In genomic region chr7:142812437-142813215, GRCh38 we compare ENCODE assay signal across 16 cellular contexts. TPM values are rescaled to one million over a fixed set of nuclear protein-coding genes. Genes with fewer than 3 reads are reported as not detected.
DNase-seq lines count a peak whose midpoint lies in the region; ATAC-seq and TF ChIP-seq lines count a peak whose summit lies in the region.
"Had no signal": no experiment of that assay in that cellular context is flagged by ENCODE, and none has a peak within 500 bp of the region (broad histone marks: within the 10 kb centered on the region; RNA-seq: fewer than 3 reads in every experiment).

No MANE protein-coding gene starts in this region.

- TF ChIP-seq CTCF in upper lobe of right lung (IDR thresholded peaks at IDR 0.05): no peak

- no peak for ATAC-seq in activated naive CD4-positive, alpha-beta T cell treated with anti-CD3 and anti-CD28 coated beads, Interleukin-2, amount 50 U/mL, for 72 hours
- ATAC-seq in upper lobe of right lung: no peak
- ATAC-seq: gastroesophageal sphincter, lower lobe of right lung, psoas muscle had no signal

- no peak overlapping the region for H3K4me3 ChIP-seq in skeletal muscle satellite cell (ENCODE audit: low read length)
- H3K4me3 ChIP-seq in upper lobe of right lung: no peak overlapping the region
- H3K4me3 ChIP-seq: gastroesophageal sphincter, lower lobe of right lung, psoas muscle had no signal

- H3K36me3 Mint-ChIP-seq in activated CD4-positive, alpha-beta T cell treated with anti-CD3 and anti-CD28 coated beads, Interleukin-2, amount 10 ng/mL, durations not matched to agents 24 days and 14 days (ENCODE audit: low read depth): peaks cover 2% of the 10 kb centered on the region
- H3K36me3 Mint-ChIP-seq in activated naive CD4-positive, alpha-beta T cell treated with anti-CD3 and anti-CD28 coated beads, Interleukin-2, amount 50 U/mL, for 72 hours: no peaks in the 10 kb centered on the region

- H3K9me3 Mint-ChIP-seq in activated CD4-positive, alpha-beta T cell treated with anti-CD3 and anti-CD28 coated beads, Interleukin-2, amount 10 ng/mL, durations not matched to agents 24 days and 14 days: no peaks in the 10 kb centered on the region
- H3K9me3 Mint-ChIP-seq in activated naive CD4-positive, alpha-beta T cell treated with anti-CD3 and anti-CD28 coated beads, Interleukin-2, amount 50 U/mL, for 72 hours: no peaks in the 10 kb centered on the region
- H3K9me3 Mint-ChIP-seq: dendritic cell treated with granulocyte-macrophage colony-stimulating factor and Interleukin-4, amounts not matched to agents 40 ng/mL and 50 ng/mL, for 4 days had no signal

- H3K36me3 ChIP-seq in skeletal muscle satellite cell (ENCODE audit: insufficient read depth, low read length) (no peaks in the 10 kb centered on the region), upper lobe of right lung (no peaks in the 10 kb centered on the region)
- H3K36me3 ChIP-seq: gastroesophageal sphincter, lower lobe of right lung had no signal

- H3K27ac ChIP-seq in upper lobe of right lung: no peak overlapping the region
- H3K27ac ChIP-seq: gastroesophageal sphincter, lower lobe of right lung, psoas muscle had no signal

- H3K27me3 ChIP-seq in skeletal muscle satellite cell (ENCODE audit: control insufficient read depth, insufficient read depth, low read length): peaks cover 46% of the 10 kb centered on the region
- H3K27me3 ChIP-seq in upper lobe of right lung: peaks cover 19% of the 10 kb centered on the region

- peaks cover 5% of the 10 kb centered on the region for H3K27me3 Mint-ChIP-seq in activated CD4-positive, alpha-beta T cell treated with anti-CD3 and anti-CD28 coated beads, Interleukin-2, amount 10 ng/mL, durations not matched to agents 24 days and 14 days

- peaks cover 67% of the 10 kb centered on the region for H3K4me1 Mint-ChIP-seq in activated CD4-positive, alpha-beta T cell treated with anti-CD3 and anti-CD28 coated beads, Interleukin-2, amount 10 ng/mL, durations not matched to agents 24 days and 14 days

- H3K4me3 Mint-ChIP-seq in activated CD4-positive, alpha-beta T cell treated with anti-CD3 and anti-CD28 coated beads, Interleukin-2, amount 10 ng/mL, durations not matched to agents 24 days and 14 days: peak overlapping the region; percentile 55
- H3K4me3 Mint-ChIP-seq: dendritic cell treated with granulocyte-macrophage colony-stimulating factor and Interleukin-4, amounts not matched to agents 40 ng/mL and 50 ng/mL, for 4 days had no signal

- no peaks in the 10 kb centered on the region for H3K9me3 ChIP-seq in skeletal muscle satellite cell (replicated peaks; ENCODE audit: low read length)
- no peaks in the 10 kb centered on the region for H3K9me3 ChIP-seq in upper lobe of right lung
- H3K9me3 ChIP-seq: gastroesophageal sphincter, lower lobe of right lung, psoas muscle had no signal

- H3K4me2 ChIP-seq in skeletal muscle satellite cell (ENCODE audit: low read length): peak overlapping the region; percentile 45

- H3K4me1 ChIP-seq in skeletal muscle satellite cell (ENCODE audit: control insufficient read depth, insufficient read depth, low read length) (peaks cover 36% of the 10 kb centered on the region), upper lobe of right lung (no peaks in the 10 kb centered on the region)
- H3K4me1 ChIP-seq: gastroesophageal sphincter, lower lobe of right lung, psoas muscle had no signal

- peak; percentile 74 for DNase-seq in activated CD4-positive, alpha-beta T cell treated with anti-CD3 and anti-CD28 coated beads, Interleukin-2, amount 10 ng/mL, durations not matched to agents 24 days and 14 days
- no peak for DNase-seq in activated CD4-positive, alpha-beta T cell treated with anti-CD3 and anti-CD28 coated beads, Interleukin-2, amount 50 U/mL, for 48 hours
- DNase-seq in M059J (ENCODE audit: low read depth): peak; percentile 19
- DNase-seq in activated naive CD4-positive, alpha-beta T cell treated with anti-CD3 and anti-CD28 coated beads, Interleukin-2, amount 50 U/mL, for 72 hours (ENCODE audit: low spot score in 2 of 2): no peak
- DNase-seq in T-helper 9 cell: no peak
- no peak for DNase-seq in upper lobe of right lung
- DNase-seq in superior temporal gyrus (ENCODE audit: extremely low spot score): no peak
- DNase-seq: activated effector memory CD4-positive, alpha-beta T cell treated with anti-CD3 and anti-CD28 coated beads, Interleukin-2, amount 50 U/mL, for 16 hours; lower lobe of right lung; NCI-H748 treated with DMSO at 0.1 percent for 48 hours; psoas muscle had no signal

- H3K9ac ChIP-seq in skeletal muscle satellite cell (ENCODE audit: low read depth, low read length): no peak overlapping the region

- H3K27ac Mint-ChIP-seq in activated CD4-positive, alpha-beta T cell treated with anti-CD3 and anti-CD28 coated beads, Interleukin-2, amount 10 ng/mL, durations not matched to agents 24 days and 14 days: peak overlapping the region; percentile 59
- H3K27ac Mint-ChIP-seq in activated naive CD4-positive, alpha-beta T cell treated with anti-CD3 and anti-CD28 coated beads, Interleukin-2, amount 50 U/mL, for 72 hours: peak overlapping the region; percentile 72 to 100
- H3K27ac Mint-ChIP-seq: dendritic cell treated with granulocyte-macrophage colony-stimulating factor and Interleukin-4, amounts not matched to agents 40 ng/mL and 50 ng/mL, for 4 days had no signal

- intact Hi-C loops in activated CD4-positive, alpha-beta T cell treated with anti-CD3 and anti-CD28 coated beads, Interleukin-2, amount 10 ng/mL, durations not matched to agents 24 days and 14 days (cut with micrococcal nuclease): loop anchor here (2.0 to 5.0 kb wide), 2 partner anchors 190 to 365 kb away; no protein-coding TSS in a partner anchor
- intact Hi-C loops in upper lobe of right lung (cut with DNase I): no loop called here

RNA-seq across cellular contexts. Expression of gene PRSS2, which starts 41.9 kb away (rescaled TPM):
- total RNA-seq in activated CD4-positive, alpha-beta T cell treated with anti-CD3 and anti-CD28 coated beads, Interleukin-2, amount 10 ng/mL, durations not matched to agents 24 days and 14 days: not detected in 2 replicates
- total RNA-seq in M059J (2014; rRNA removed; shearing (Covaris generic)): not detected in 2 replicates
- under 1 TPM in 1 of 2 donors, not detected in 1; 0.82 TPM for total RNA-seq in activated naive CD4-positive, alpha-beta T cell treated with anti-CD3 and anti-CD28 coated beads, Interleukin-2, amount 50 U/mL, for 72 hours
- not detected in 2 replicates for total RNA-seq in skeletal muscle satellite cell (2012; rRNA removed)
- not detected for total RNA-seq in upper lobe of right lung
- total RNA-seq: gastroesophageal sphincter; lower lobe of right lung; T-helper 2 cell treated with Interferon-gamma antibody and Interleukin-4, amounts not matched to agents 100 ng/mL and 5 ng/mL, for 36 hours; urinary bladder had no signal

RNA-seq across cellular contexts. Expression of gene EPHB6, which starts 42.2 kb away (rescaled TPM):
- 5.9 and 7.3 TPM in 2 replicates for total RNA-seq in activated CD4-positive, alpha-beta T cell treated with anti-CD3 and anti-CD28 coated beads, Interleukin-2, amount 10 ng/mL, durations not matched to agents 24 days and 14 days
- 0.02 TPM in 1 of 2 replicates, not detected in the other for total RNA-seq in M059J (2014; rRNA removed; shearing (Covaris generic))
- total RNA-seq in activated naive CD4-positive, alpha-beta T cell treated with anti-CD3 and anti-CD28 coated beads, Interleukin-2, amount 50 U/mL, for 72 hours: 10 to 100 TPM; 16.0 to 32.8 TPM
- 0.51 and 7.4 TPM in 2 replicates for total RNA-seq in skeletal muscle satellite cell (2012; rRNA removed)
- 12.8 TPM for total RNA-seq in upper lobe of right lung

Comparison
In these comparisons a context has a peak if more than half of its experiments do, and no peak if none do; other contexts are left out.
1. DNase-seq: peak in activated CD4-positive, alpha-beta T cell treated with anti-CD3 and anti-CD28 coated beads, Interleukin-2, amount 10 ng/mL, durations not matched to agents 24 days and 14 days (single experiment) and M059J (single experiment); none in activated CD4-positive, alpha-beta T cell treated with anti-CD3 and anti-CD28 coated beads, Interleukin-2, amount 50 U/mL, for 48 hours (0 of 2), activated naive CD4-positive, alpha-beta T cell treated with anti-CD3 and anti-CD28 coated beads, Interleukin-2, amount 50 U/mL, for 72 hours (0 of 2), T-helper 9 cell (single experiment), upper lobe of right lung (single experiment) and superior temporal gyrus (single experiment).